10 cellular contexts compared by ENCODE assay signal in the genomic region with DNA sequence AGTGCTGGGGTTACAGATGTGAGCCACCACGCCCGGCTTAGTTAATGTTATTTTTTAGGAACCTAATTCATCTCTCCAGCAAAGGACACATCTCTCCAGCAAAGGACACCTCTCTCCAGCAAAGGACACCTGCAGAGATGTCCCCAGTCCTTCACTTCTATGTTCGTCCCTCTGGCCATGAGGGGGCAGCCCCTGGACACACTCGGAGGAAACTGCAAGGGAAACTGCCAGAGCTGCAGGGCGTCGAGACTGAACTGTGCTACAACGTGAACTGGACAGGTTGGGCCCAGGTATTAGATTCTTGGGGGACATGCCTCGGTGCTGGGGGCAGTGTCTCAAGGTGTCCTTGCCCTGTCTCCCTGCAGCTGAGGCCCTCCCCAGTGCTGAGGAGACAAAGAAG. TPM values are rescaled to one million over a fixed set of nuclear protein-coding genes. Genes with fewer than 3 reads are reported as not detected.
A peak's percentile ranks its signal among the peaks of the same experiment; 100 is the strongest.
DNase-seq lines count a peak whose midpoint lies in the region; ATAC-seq, FAIRE-seq and TF ChIP-seq lines count a peak whose summit lies in the region.
"Had no signal": no experiment of that assay in that cellular context is flagged by ENCODE, and none has a peak within 500 bp of the region (broad histone marks: within the 10 kb centered on the region; RNA-seq: fewer than 3 reads in every experiment).

No MANE protein-coding gene starts in this region.

- peak; percentile 44 to 57; a peak in 4 of 6 replicates for ATAC-seq in A549
- ATAC-seq in HG03469 (IDR thresholded peaks at IDR 0.05; ENCODE audit: unreplicated experiment): no peak

- H3K27ac Mint-ChIP-seq in glutamatergic neuron (ENCODE audit: unreplicated experiment): no peak overlapping the region
- H3K27ac Mint-ChIP-seq: CD14-positive monocyte had no signal

- no peaks in the 10 kb centered on the region for H3K27me3 ChIP-seq in vagina
- H3K27me3 ChIP-seq: MG63 had no signal

- no peaks in the 10 kb centered on the region for H3K9me3 ChIP-seq in A549
- no peaks in the 10 kb centered on the region for H3K9me3 ChIP-seq in vagina
- H3K9me3 ChIP-seq: MG63 had no signal

- peaks cover 8% of the 10 kb centered on the region for H3K4me1 ChIP-seq in A549
- H3K4me1 ChIP-seq in vagina: peaks cover 10% of the 10 kb centered on the region

- POLR2A ChIA-PET in A549 (lab: Yijun Ruan, JAX): interaction anchor here (1.2 kb wide), 1 partner anchor 42 kb away, joined by 3 read pairs; a partner anchor contains a TSS

- CTCF ChIA-PET in A549 (lab: Yijun Ruan, JAX): interaction anchor here (0.8 to 2.9 kb wide), 6 partner anchors 11 to 53 kb away, joined by 3 to 14 read pairs (median 4); no protein-coding TSS in a partner anchor

- H3K4me1 Mint-ChIP-seq in glutamatergic neuron (ENCODE audit: low read depth, unreplicated experiment): peaks cover 12% of the 10 kb centered on the region

- TF ChIP-seq CTCF in A549 (IDR thresholded peaks at IDR 0.05) (peak; percentile 48), glutamatergic neuron (IDR thresholded peaks at IDR 0.05; ENCODE audit: partially characterized antibody, unreplicated experiment) (no peak), vagina (IDR thresholded peaks at IDR 0.05) (no peak)

- peaks cover 17% of the 10 kb centered on the region for H3K9me3 Mint-ChIP-seq in glutamatergic neuron (ENCODE audit: unreplicated experiment)
- H3K9me3 Mint-ChIP-seq: activated T-helper 1 cell treated with anti-CD3 and anti-CD28 coated beads, Interleukin-12 subunit alpha, Interleukin-12 subunit beta, Interleukin-2, Interleukin-4 antibody, amounts not matched to agents 30 ng/mL and 10 ng/mL and 1 ng/mL, durations not matched to agents 14 hours and 24 hours and 36 hours; CD14-positive monocyte; neural crest cell had no signal

- no peak for TF ChIP-seq EP300 in A549 (IDR thresholded peaks at IDR 0.05)

- no peak overlapping the region for H3K4me3 Mint-ChIP-seq in glutamatergic neuron (ENCODE audit: unreplicated experiment)
- H3K4me3 Mint-ChIP-seq: activated T-helper 1 cell treated with anti-CD3 and anti-CD28 coated beads, Interleukin-12 subunit alpha, Interleukin-12 subunit beta, Interleukin-2, Interleukin-4 antibody, amounts not matched to agents 30 ng/mL and 10 ng/mL and 1 ng/mL, durations not matched to agents 14 hours and 24 hours and 36 hours; CD14-positive monocyte had no signal

- peak; percentile 37 to 60; a peak in 3 of 5 replicates for TF ChIP-seq RAD21 in A549 (conservative IDR thresholded peaks at IDR 0.05 in 1 of 2, IDR thresholded peaks at IDR 0.05 in 1 of 2)

- TF ChIP-seq POLR2A in A549 (IDR thresholded peaks at IDR 0.05; ENCODE audit: low read length): no peak
- TF ChIP-seq POLR2A in vagina (IDR thresholded peaks at IDR 0.05): no peak

- no peak overlapping the region for H3K27ac ChIP-seq in A549
- H3K27ac ChIP-seq in vagina: no peak overlapping the region

- H3K4me2 ChIP-seq in A549: no peak overlapping the region

- no peak overlapping the region for H3K4me3 ChIP-seq in A549
- H3K4me3 ChIP-seq in vagina: no peak overlapping the region
- H3K4me3 ChIP-seq: MG63 had no signal

- intact Hi-C loops in vagina (cut with DNase I): no loop called here

- 70% methylated on average over 8 of the region's 8 CpGs for WGBS in A549 (ENCODE audit: missing lambda C conversion rate)

- peak in 1 of 2 experiments; percentile 62 for DNase-seq in A549 (ENCODE audit: low read depth in 1 of 2, low spot score in 1 of 2)
- DNase-seq in NCI-H2227 (lab: John Stamatoyannopoulos, UW; ENCODE audit: unreplicated experiment): peak; percentile 16
- peak; percentile 54 for DNase-seq in glutamatergic neuron
- DNase-seq in vagina (ENCODE audit: extremely low spot score in 2 of 2): no peak
- DNase-seq in NCI-H510A treated with DMSO at 0.1 percent for 48 hours (lab: John Stamatoyannopoulos, UW): no peak
- DNase-seq: MG63 had no signal

- H3K36me3 ChIP-seq in vagina: peaks cover 0 to 29% of the 10 kb centered on the region in 2 donors

- no peak for FAIRE-seq in A549 (lab: Jason Lieb, UNC)

- H3K36me3 Mint-ChIP-seq in glutamatergic neuron (ENCODE audit: unreplicated experiment): no peaks in the 10 kb centered on the region

- H3K27me3 Mint-ChIP-seq in glutamatergic neuron (ENCODE audit: unreplicated experiment): peaks cover 5% of the 10 kb centered on the region

TF ChIP-seq in A549, 52 proteins besides CTCF, POLR2A, EP300 and RAD21:
- TF ChIP-seq RARB (CRISPR knock-in tag; IDR thresholded peaks at IDR 0.05) (no peak), SMC3 (IDR thresholded peaks at IDR 0.05) (0 out of 3 replicates have a peak, but pooled peaks have one; percentile 29)

RNA-seq across cellular contexts. Expression of a gene that starts 4.7 kb away (rescaled TPM):
- polyA plus RNA-seq in A549 (2011; rRNA removed) (51.9 and 64.5 TPM in 2 replicates), A549 (2017; fragmentation: RNase III; extraction: RNeasy Plus Mini Kit Qiagen cat#74134 plus additional on column Dnase treatment) (58.2 to 60.1 TPM (median 59.2 TPM) in 3 replicates)
- polyA plus RNA-seq in A549 (2012; cell fraction: cytosol; rRNA removed): 53.2 and 60.4 TPM in 2 replicates
- 320 and 331 TPM in 2 replicates for polyA plus RNA-seq in A549 (2012; cell fraction: nucleus; rRNA removed)
- 118 and 167 TPM in 2 replicates for polyA minus RNA-seq in A549 (2011; rRNA and poly(A)+ RNA removed)
- total RNA-seq in glutamatergic neuron (ENCODE audit: unreplicated experiment) (74.6 TPM), vagina (36.3 TPM)

RNA-seq across cellular contexts. Expression of a gene that starts 5.9 kb away (rescaled TPM):
- 21.9 and 32.7 TPM in 2 replicates for polyA plus RNA-seq in A549 (2011; rRNA removed)
- polyA plus RNA-seq in A549 (2012; cell fraction: cytosol; rRNA removed): 15.5 and 16.9 TPM in 2 replicates
- polyA plus RNA-seq in A549 (2012; cell fraction: nucleus; rRNA removed): 77.7 and 112 TPM in 2 replicates
- 14.9 to 21.7 TPM (median 19.7 TPM) in 3 replicates for polyA plus RNA-seq in A549 (2017; fragmentation: RNase III; extraction: RNeasy Plus Mini Kit Qiagen cat#74134 plus additional on column Dnase treatment)
- 51.7 and 53.5 TPM in 2 replicates for polyA minus RNA-seq in A549 (2011; rRNA and poly(A)+ RNA removed)
- 85.3 TPM for total RNA-seq in glutamatergic neuron (ENCODE audit: unreplicated experiment)
- total RNA-seq in vagina: 33.9 TPM

RNA-seq across cellular contexts. Expression of a gene that starts 34.7 kb away (rescaled TPM):
- 56.4 and 60.4 TPM in 2 replicates for polyA plus RNA-seq in A549 (2011; rRNA removed)
- polyA plus RNA-seq in A549 (2012; cell fraction: cytosol; rRNA removed): 72.1 and 75.8 TPM in 2 replicates
- polyA plus RNA-seq in A549 (2012; cell fraction: nucleus; rRNA removed): 52.5 and 57.7 TPM in 2 replicates
- 43.6 to 49.0 TPM (median 47.2 TPM) in 3 replicates for polyA plus RNA-seq in A549 (2017; fragmentation: RNase III; extraction: RNeasy Plus Mini Kit Qiagen cat#74134 plus additional on column Dnase treatment)
- polyA minus RNA-seq in A549 (2011; rRNA and poly(A)+ RNA removed): 28.6 and 34.9 TPM in 2 replicates
- total RNA-seq in glutamatergic neuron (ENCODE audit: unreplicated experiment): 29.5 TPM
- total RNA-seq in vagina: 19.4 TPM

RNA-seq across cellular contexts. Expression of a gene that starts 41.4 kb away (rescaled TPM):
- 6.8 and 9.1 TPM in 2 replicates for polyA plus RNA-seq in A549 (2011; rRNA removed)
- 10.0 and 11.0 TPM in 2 replicates for polyA plus RNA-seq in A549 (2012; cell fraction: cytosol; rRNA removed)
- 44.4 and 54.5 TPM in 2 replicates for polyA plus RNA-seq in A549 (2012; cell fraction: nucleus; rRNA removed)
- polyA plus RNA-seq in A549 (2017; fragmentation: RNase III; extraction: RNeasy Plus Mini Kit Qiagen cat#74134 plus additional on column Dnase treatment): 7.5 to 11.2 TPM (median 10.1 TPM) in 3 replicates
- 6.2 and 6.5 TPM in 2 replicates for polyA minus RNA-seq in A549 (2011; rRNA and poly(A)+ RNA removed)
- 4.0 TPM for total RNA-seq in glutamatergic neuron (ENCODE audit: unreplicated experiment)
- total RNA-seq in vagina: 8.3 TPM

RNA-seq across cellular contexts. Expression of a gene that starts 43.4 kb away (rescaled TPM):
- polyA plus RNA-seq in A549 (2011; rRNA removed) (51.0 and 59.5 TPM in 2 replicates), A549 (2017; fragmentation: RNase III; extraction: RNeasy Plus Mini Kit Qiagen cat#74134 plus additional on column Dnase treatment) (124 to 137 TPM (median 130 TPM) in 3 replicates)
- 161 and 188 TPM in 2 replicates for polyA plus RNA-seq in A549 (2012; cell fraction: cytosol; rRNA removed)
- polyA plus RNA-seq in A549 (2012; cell fraction: nucleus; rRNA removed): 627 and 727 TPM in 2 replicates
- polyA minus RNA-seq in A549 (2011; rRNA and poly(A)+ RNA removed): 58.8 and 80.3 TPM in 2 replicates
- total RNA-seq in glutamatergic neuron (ENCODE audit: unreplicated experiment) (17.3 TPM), vagina (not detected)

Comparison
In these comparisons a context has a peak if more than half of its experiments do, and no peak if none do; other contexts are left out.
1. DNase-seq: peak in NCI-H2227 (single experiment) and glutamatergic neuron (single experiment); none in vagina (0 of 2) and NCI-H510A treated with DMSO at 0.1 percent for 48 hours (single experiment).